10 cellular contexts compared by ENCODE assay signal in genomic region chr20:10508468-10509251, GRCh38.
DNase-seq lines count a peak whose midpoint lies in the region; ATAC-seq, FAIRE-seq and TF ChIP-seq lines count a peak whose summit lies in the region.
"Had no signal": no experiment of that assay in that cellular context is flagged by ENCODE, and none has a peak within 500 bp of the region (broad histone marks: within the 10 kb centered on the region; RNA-seq: fewer than 3 reads in every experiment).

No MANE protein-coding gene starts in this region.

- no peaks in the 10 kb centered on the region for H3K79me2 ChIP-seq in smooth muscle cell (ENCODE audit: low read depth)

- H3K9ac ChIP-seq in smooth muscle cell (ENCODE audit: low read depth), result no peak overlapping the region

- no peaks in the 10 kb centered on the region for H3K9me3 ChIP-seq in smooth muscle cell (replicated peaks; ENCODE audit: low read depth)

- no peaks in the 10 kb centered on the region for H3K36me3 ChIP-seq in smooth muscle cell (ENCODE audit: low read depth)

- no peaks in the 10 kb centered on the region for H4K20me1 ChIP-seq in smooth muscle cell (ENCODE audit: low read depth)

- H2AFZ ChIP-seq in smooth muscle cell (ENCODE audit: low read depth), result no peak overlapping the region

- H3K4me2 ChIP-seq in smooth muscle cell, result peak overlapping the region; percentile 62

- WGBS in smooth muscle cell (ENCODE audit: low lambda C conversion rate), result 15% methylated on average over 8 of the region's 8 CpGs

- peak overlapping the region; percentile 79 for H3K27ac ChIP-seq in smooth muscle cell (ENCODE audit: low read depth)

- H3K27me3 ChIP-seq in smooth muscle cell (ENCODE audit: low read depth), result no peaks in the 10 kb centered on the region

- FAIRE-seq in H54 (lab: Jason Lieb, UNC), result no peak

- H3K4me1 ChIP-seq in smooth muscle cell (ENCODE audit: low read depth), result peaks cover 20% of the 10 kb centered on the region

- H3F3A ChIP-seq in smooth muscle cell (ENCODE audit: low read depth), result peaks cover 23% of the 10 kb centered on the region

- H3K4me3 ChIP-seq in astrocyte of the spinal cord (ENCODE audit: low read depth, low read length), result no peak overlapping the region
- no peak overlapping the region for H3K4me3 ChIP-seq in smooth muscle cell

- DNase-seq in H54 (ENCODE audit: insufficient read length, low spot score), result peak; percentile 29
- DNase-seq in astrocyte of the spinal cord (ENCODE audit: low read depth, low spot score), result peak; percentile 54
- DNase-seq in hepatic stellate cell (ENCODE audit: low spot score), result peak; percentile 54
- DNase-seq in smooth muscle cell (lab: John Stamatoyannopoulos, UW; ENCODE audit: unreplicated experiment), result no peak
- no peak for DNase-seq in central memory CD4-positive, alpha-beta T cell
- DNase-seq in activated CD8-positive, alpha-beta memory T cell treated with anti-CD3 and anti-CD28 coated beads, Interleukin-2, amount 50 U/mL, for 48 hours, result no peak
- no peak for DNase-seq in NOMO-1 treated with DMSO at 0.1 percent for 48 hours (lab: John Stamatoyannopoulos, UW; ENCODE audit: unreplicated experiment)
- DNase-seq: H9, SW 1271 had no signal

- TF ChIP-seq POLR2A in H54 (IDR thresholded peaks at IDR 0.05; ENCODE audit: low read depth, low read length), result no peak
- no peak for TF ChIP-seq POLR2A in GM18505 (IDR thresholded peaks at IDR 0.05; ENCODE audit: borderline replicate concordance, extremely low read depth, insufficient read depth, insufficient read length)

- no peak for TF ChIP-seq CTCF in astrocyte of the spinal cord (IDR thresholded peaks at IDR 0.05; ENCODE audit: low read depth, low read length)
- no peak for TF ChIP-seq CTCF in smooth muscle cell (IDR thresholded peaks at IDR 0.05; ENCODE audit: borderline replicate concordance, insufficient read depth, poor library complexity, severe bottlenecking)

- ATAC-seq in GM18505 (IDR thresholded peaks at IDR 0.05; ENCODE audit: unreplicated experiment), result no peak

- in situ Hi-C loops in astrocyte of the spinal cord (cut with HindIII; ENCODE audit: low sequenced_read_pairs), result no loop called here

Comparison
In these comparisons a context has a peak if more than half of its experiments do, and no peak if none do; other contexts are left out.
1. DNase-seq: peak in H54 (single experiment), astrocyte of the spinal cord (single experiment) and hepatic stellate cell (single experiment); none in smooth muscle cell (single experiment), central memory CD4-positive, alpha-beta T cell (single experiment), activated CD8-positive, alpha-beta memory T cell treated with anti-CD3 and anti-CD28 coated beads, Interleukin-2, amount 50 U/mL, for 48 hours (single experiment) and NOMO-1 treated with DMSO at 0.1 percent for 48 hours (single experiment).